In the genomic region with DNA sequence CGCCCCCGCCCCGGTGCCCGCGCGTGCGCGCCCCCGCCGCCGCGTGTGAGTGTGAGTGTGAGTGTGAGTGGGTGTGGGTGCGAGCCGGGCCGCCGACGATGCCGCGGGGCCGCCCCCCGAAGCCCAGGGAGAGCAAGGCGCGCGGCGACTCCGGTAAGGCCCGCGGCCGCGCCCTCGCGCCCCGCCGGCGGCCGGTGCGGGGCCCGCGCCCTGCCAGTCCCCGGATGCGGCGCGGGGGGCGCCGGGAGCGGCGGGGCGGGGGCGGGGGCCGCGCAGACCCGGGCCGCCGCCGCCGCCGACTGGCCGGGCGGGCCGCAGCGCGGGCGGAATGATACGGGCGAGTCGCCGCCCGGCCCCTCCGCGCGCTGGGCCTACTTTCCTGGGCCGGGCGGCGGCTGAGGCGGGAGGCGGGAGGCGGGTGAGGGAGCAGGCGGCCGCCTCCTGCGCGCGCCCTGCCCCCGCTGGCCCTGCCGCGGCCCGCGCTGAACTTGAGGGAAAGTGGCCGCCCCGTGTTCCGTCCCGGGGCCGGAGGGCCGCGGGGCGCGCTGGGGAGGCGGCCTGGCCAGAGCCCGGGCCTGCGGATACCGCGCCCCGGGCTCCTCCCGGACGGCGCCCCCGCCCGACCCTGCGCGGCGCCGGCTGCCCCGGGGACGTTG, we compare ENCODE assay signal across 8 cellular contexts. TPM values are rescaled to one million over a fixed set of nuclear protein-coding genes. Genes with fewer than 3 reads are reported as not detected.
DNase-seq lines count a peak whose midpoint lies in the region; TF ChIP-seq lines count a peak whose summit lies in the region.

A gene (plus strand): TSS at position 48 of the 656 bp plus-strand sequence. CDS start 51 bp downstream, at position 99.

- no peaks in the 10 kb centered on the region for H3K36me3 ChIP-seq in iPS-20b (ENCODE audit: insufficient read depth, low read depth, low read length)

- H3K4me1 ChIP-seq in iPS-20b (ENCODE audit: insufficient read depth, low read length), result peaks cover 7% of the 10 kb centered on the region

- no peak for TF ChIP-seq CTCF in GM13976 (IDR thresholded peaks at IDR 0.05; ENCODE audit: borderline replicate concordance, control extremely low read depth, extremely low read depth, insufficient read depth, missing control alignments)
- no peak for TF ChIP-seq CTCF in HFF-Myc (IDR thresholded peaks at IDR 0.05; ENCODE audit: low read depth, low read length, missing control alignments)
- TF ChIP-seq CTCF in MCF 10A (IDR thresholded peaks at IDR 0.05; ENCODE audit: unreplicated experiment), result no peak

- peak within 1 kb of the TSS; percentile 97 for H3K9ac ChIP-seq in iPS-20b (ENCODE audit: low read depth, low read length)

- H3K9me3 ChIP-seq in iPS-20b (ENCODE audit: insufficient read depth, low read depth, low read length), result no peaks in the 10 kb centered on the region

- in situ Hi-C loops in GM13976 (cut with MboI; ENCODE audit: low sequenced_read_pairs, unreplicated experiment), result no loop called here

- H3K27ac Mint-ChIP-seq in MCF 10A (ENCODE audit: low read depth, unreplicated experiment), result peak within 1 kb of the TSS; percentile 57

- POLR2A ChIA-PET in MCF 10A (lab: Yijun Ruan, JAX), result interaction anchor here (0.7 to 5.9 kb wide), 8 partner anchors 10 to 307 kb away, joined by 3 to 65 read pairs (median 4); no protein-coding TSS in a partner anchor

- CTCF ChIA-PET in MCF 10A (lab: Yijun Ruan, JAX), result interaction anchor here (0.6 kb wide), 1 partner anchor 21 kb away, joined by 3 read pairs; no protein-coding TSS in a partner anchor

- peaks cover 18% of the 10 kb centered on the region for H3K36me3 Mint-ChIP-seq in MCF 10A (ENCODE audit: insufficient read depth, unreplicated experiment)

- H3K4me1 Mint-ChIP-seq in MCF 10A (ENCODE audit: insufficient read depth, unreplicated experiment), result peaks cover 17% of the 10 kb centered on the region

- peak within 1 kb of the TSS; percentile 71 for H3K4me3 Mint-ChIP-seq in MCF 10A (ENCODE audit: unreplicated experiment)

- DNase-seq in GM13976 (ENCODE audit: low spot score) (peak; percentile 88), HFF-Myc (ENCODE audit: extremely low read depth, low read depth) (no peak), MV-4-11 (lab: John Stamatoyannopoulos, UW) (peak; percentile 42), UCSD-AML1 (lab: John Stamatoyannopoulos, UW; ENCODE audit: unreplicated experiment) (peak; percentile 78), MCF 10A (ENCODE audit: unreplicated experiment) (peak; percentile 66), 8988T (no peak)

- no peaks in the 10 kb centered on the region for H3K27me3 ChIP-seq in iPS-20b (ENCODE audit: insufficient read depth, low read length)

- intact Hi-C loops in MCF 10A (cut with micrococcal nuclease), result no loop called here

- H3K4me3 ChIP-seq in HFF-Myc (replicated peaks; ENCODE audit: low read depth, low read length) (peak within 1 kb of the TSS; percentile 93), iPS-20b (ENCODE audit: low read length) (peak within 1 kb of the TSS; percentile 100), skin epidermis (peak within 1 kb of the TSS; percentile 72 to 86 (median 80))

- no peaks in the 10 kb centered on the region for H3K9me3 Mint-ChIP-seq in MCF 10A (ENCODE audit: unreplicated experiment)

- H3K27me3 Mint-ChIP-seq in MCF 10A (ENCODE audit: insufficient read depth, unreplicated experiment), result no peaks in the 10 kb centered on the region

- peak within 1 kb of the TSS; percentile 93 for H3K27ac ChIP-seq in iPS-20b (ENCODE audit: low read length)
- peak within 1 kb of the TSS; percentile 88 to 99 (median 97) for H3K27ac ChIP-seq in skin epidermis

- no TSS peak for BruUV-seq in MCF 10A (replicated peaks; lab: Mats Ljungman, UMichigan)

RNA-seq across cellular contexts. Expression of the gene that starts here (rescaled TPM):
- 15.3 and 16.1 TPM in 2 replicates for total RNA-seq in MCF 10A (2022)

Comparison
In these comparisons a context has a peak if more than half of its experiments do, and no peak if none do; other contexts are left out.
1. DNase-seq: peak in GM13976 (single experiment), MV-4-11 (single experiment), UCSD-AML1 (single experiment) and MCF 10A (single experiment); none in HFF-Myc (single experiment) and 8988T (single experiment).
2. Peak in every context shown above with its lines, with median percentiles within 50 percentile points of each other: H3K4me3 ChIP-seq.